In genomic region chr5:34007116-34007674, GRCh38 we compare ENCODE assay signal across 8 cellular contexts. TPM values are rescaled to one million over a fixed set of nuclear protein-coding genes. Genes with fewer than 3 reads are reported as not detected.
DNase-seq lines count a peak whose midpoint lies in the region; ATAC-seq and TF ChIP-seq lines count a peak whose summit lies in the region.

No MANE protein-coding gene starts in this region.

- H3K4me3 ChIP-seq in lung: peak overlapping the region; percentile 77
- peak overlapping the region; percentile 56 to 70 (median 64) for H3K4me3 ChIP-seq in transverse colon

- TF ChIP-seq POLR2A in transverse colon (IDR thresholded peaks at IDR 0.05): no peak

- H3K4me1 ChIP-seq in lung (ENCODE audit: control insufficient read depth in 2 of 2, insufficient read depth in 2 of 2, low read length in 2 of 2) (peaks cover 0 to 2% of the 10 kb centered on the region in 2 donors), transverse colon (peaks cover 0 to 51% (median 25%) of the 10 kb centered on the region in 4 donors)

- intact Hi-C loops in transverse colon (cut with DNase I; ENCODE audit: low total_unique reads): no loop called here

- ATAC-seq in lung (ENCODE audit: insufficient read depth, low FRiP score): no peak
- ATAC-seq in HG03045 (IDR thresholded peaks at IDR 0.05; ENCODE audit: unreplicated experiment): no peak
- ATAC-seq in esophagus mucosa: no peak

- H3K36me3 ChIP-seq in lung (ENCODE audit: control insufficient read depth in 2 of 2, insufficient read depth in 2 of 2, low read length in 2 of 2) (peaks cover 0 to 4% of the 10 kb centered on the region in 2 donors), transverse colon (peaks cover 0 to 9% (median 5%) of the 10 kb centered on the region in 4 donors)

- no peaks in the 10 kb centered on the region for H3K27me3 ChIP-seq in lung (ENCODE audit: control insufficient read depth, insufficient read depth)
- no peaks in the 10 kb centered on the region for H3K27me3 ChIP-seq in transverse colon

- 14 to 16% methylated on average over 16 of the region's 16 CpGs for WGBS in lung, 2 donors
- 0 to 12% methylated on average over 1 to 16 of the region's 16 CpGs for WGBS in transverse colon (ENCODE audit: low coverage in 1 of 2), 2 donors

- TF ChIP-seq CTCF in lung (IDR thresholded peaks at IDR 0.05; ENCODE audit: control extremely low read depth, extremely low read depth) (no peak), transverse colon (IDR thresholded peaks at IDR 0.05) (no peak)

- H3K9me3 ChIP-seq in lung (ENCODE audit: control insufficient read depth in 2 of 2, insufficient read depth in 1 of 2, low read length in 1 of 2) (no peaks in the 10 kb centered on the region), transverse colon (no peaks in the 10 kb centered on the region)

- H3K27ac ChIP-seq in cingulate gyrus (ENCODE audit: low read depth, low read length): peak overlapping the region; percentile 91
- H3K27ac ChIP-seq in lung (ENCODE audit: low read depth in 1 of 2, low read length in 1 of 2): peak overlapping the region; percentile 89 to 98
- H3K27ac ChIP-seq in transverse colon: peak overlapping the region; percentile 89 to 98 (median 97)

- no peak for TF ChIP-seq EP300 in transverse colon (IDR thresholded peaks at IDR 0.05; ENCODE audit: low read depth)

- peak; percentile 25 for DNase-seq in ELR (ENCODE audit: low read depth)
- peak; percentile 65 for DNase-seq in NCI-H748 treated with DMSO at 0.1 percent for 48 hours (lab: John Stamatoyannopoulos, UW)
- DNase-seq in lung (ENCODE audit: low spot score): no peak
- DNase-seq in transverse colon: peak; percentile 15
- DNase-seq in stimulated activated CD4-positive, alpha-beta T cell treated with anti-CD3 and anti-CD28 coated beads, Interleukin-2, amount 100 ng/mL, for 48 hours: no peak

- in situ Hi-C loops in transverse colon (cut with MboI; ENCODE audit: low pct_ligation_motif_present in 1 of 4, low pct_unique_long_range_greater_than_20kb in 1 of 4, low sequenced_read_pairs in 3 of 4): loop anchor here in 3 of 4 donors (25.0 kb wide), 2 partner anchors 455 to 905 kb away; partner anchors contain the start of genes BRIX1 (in 2 of the 3) and RAD1 (in 2 of the 3)

RNA-seq across cellular contexts. Expression of gene AMACR, which starts 0.7 kb away (rescaled TPM):
- total RNA-seq in lung (10 to 100 TPM in 1 of 2 donors, 1 to 10 TPM in 1; 9.0 to 16.1 TPM), transverse colon (10 to 100 TPM; 39.1 to 88.1 (median 70.6) TPM), esophagus mucosa (13.5 TPM)
- polyA plus RNA-seq in lung: 1 to 10 TPM; 5.9 to 7.4 TPM

RNA-seq across cellular contexts. Expression of gene SLC45A2, which starts 22.7 kb away (rescaled TPM):
- total RNA-seq in lung (under 1 TPM in 1 of 2 donors, not detected in 1; 0.40 TPM), transverse colon (1 to 10 TPM in 1 of 4 donors, under 1 TPM in 1, not detected in 2; 0.95 to 1.6 TPM), esophagus mucosa (not detected)
- polyA plus RNA-seq in lung: under 1 TPM in 1 of 2 donors, not detected in 1; 0.03 TPM

RNA-seq across cellular contexts. Expression of gene C1QTNF3, which starts 35.8 kb away (rescaled TPM):
- total RNA-seq in lung (10 to 100 TPM in 1 of 2 donors, 1 to 10 TPM in 1; 2.7 to 20.3 TPM), transverse colon (10 to 100 TPM in 1 of 4 donors, 1 to 10 TPM in 3; 6.6 to 13.3 (median 7.6) TPM), esophagus mucosa (1.2 TPM)
- polyA plus RNA-seq in lung: 1 to 10 TPM in 1 of 2 donors, under 1 TPM in 1; 0.92 to 5.1 TPM

Comparison
In these comparisons a context has a peak if more than half of its experiments do, and no peak if none do; other contexts are left out.
1. DNase-seq: peak in ELR (single experiment), NCI-H748 treated with DMSO at 0.1 percent for 48 hours (single experiment) and transverse colon (single experiment); none in lung (single experiment) and stimulated activated CD4-positive, alpha-beta T cell treated with anti-CD3 and anti-CD28 coated beads, Interleukin-2, amount 100 ng/mL, for 48 hours (0 of 2).
2. Peak in every context shown above with its lines, with median percentiles within 50 percentile points of each other: H3K27ac ChIP-seq.